12 cellular contexts compared by ENCODE assay signal in genomic region chr1:217029311-217030157, GRCh38.
DNase-seq lines count a peak whose midpoint lies in the region; ATAC-seq and TF ChIP-seq lines count a peak whose summit lies in the region.
"Had no signal": no experiment of that assay in that cellular context is flagged by ENCODE, and none has a peak within 500 bp of the region (broad histone marks: within the 10 kb centered on the region; RNA-seq: fewer than 3 reads in every experiment).

No MANE protein-coding gene starts in this region.

- peak overlapping the region; percentile 72 for H3K27ac ChIP-seq in PC-9
- peak overlapping the region in 3 of 4 donors; percentile 66 to 72 (median 71) for H3K27ac ChIP-seq in esophagus squamous epithelium
- H3K27ac ChIP-seq in ovary: no peak overlapping the region
- no peak overlapping the region for H3K27ac ChIP-seq in CD8-positive, alpha-beta T cell (ENCODE audit: low read depth, low read length)

- no peaks in the 10 kb centered on the region for H3K27me3 Mint-ChIP-seq in CD8-positive, alpha-beta T cell (ENCODE audit: low read depth)
- H3K27me3 Mint-ChIP-seq: activated CD4-positive, alpha-beta T cell treated with anti-CD3 and anti-CD28 coated beads for 36 hours had no signal

- ATAC-seq in omental fat pad (ENCODE audit: low FRiP score): peak; percentile 97
- no peak for ATAC-seq in CD8-positive, alpha-beta T cell
- ATAC-seq in HG03442 (IDR thresholded peaks at IDR 0.05; ENCODE audit: unreplicated experiment): no peak
- ATAC-seq: activated CD4-positive, alpha-beta T cell treated with anti-CD3 and anti-CD28 coated beads for 36 hours had no signal

- no peaks in the 10 kb centered on the region for H3K36me3 ChIP-seq in PC-9 (ENCODE audit: low read depth)
- H3K36me3 ChIP-seq in esophagus squamous epithelium: no peaks in the 10 kb centered on the region
- H3K36me3 ChIP-seq in ovary: no peaks in the 10 kb centered on the region
- no peaks in the 10 kb centered on the region for H3K36me3 ChIP-seq in CD8-positive, alpha-beta T cell (ENCODE audit: insufficient read depth, low read length)

- H3K36me3 Mint-ChIP-seq in CD8-positive, alpha-beta T cell: no peaks in the 10 kb centered on the region
- H3K36me3 Mint-ChIP-seq: brain had no signal

- H3K4me3 Mint-ChIP-seq in CD8-positive, alpha-beta T cell: no peak overlapping the region
- H3K4me3 Mint-ChIP-seq: activated CD4-positive, alpha-beta T cell treated with anti-CD3 and anti-CD28 coated beads for 36 hours; brain had no signal

- no peak for TF ChIP-seq EP300 in ovary (IDR thresholded peaks at IDR 0.05)

- peak overlapping the region; percentile 54 for H3K4me2 ChIP-seq in PC-9

- H3K9me3 ChIP-seq in PC-9 (ENCODE audit: insufficient read depth, low read depth): no peaks in the 10 kb centered on the region
- no peaks in the 10 kb centered on the region for H3K9me3 ChIP-seq in esophagus squamous epithelium
- H3K9me3 ChIP-seq in ovary: no peaks in the 10 kb centered on the region
- no peaks in the 10 kb centered on the region for H3K9me3 ChIP-seq in CD8-positive, alpha-beta T cell (ENCODE audit: low read length)

- no peaks in the 10 kb centered on the region for H4K20me1 ChIP-seq in PC-9 (ENCODE audit: insufficient read depth)

- WGBS in esophagus squamous epithelium, 2 donors: 30 to 33% methylated on average over 12 of the region's 12 CpGs
- 61 to 63% (median 61%) methylated on average over 12 of the region's 12 CpGs for whole genome bisulfite sequencing in ovary, 3 donors

- H3K79me2 ChIP-seq in PC-9 (ENCODE audit: low read depth): no peaks in the 10 kb centered on the region

- H3K4me1 ChIP-seq in PC-9 (replicated peaks; ENCODE audit: insufficient read depth) (peaks cover 20% of the 10 kb centered on the region), esophagus squamous epithelium (peaks cover 4 to 28% (median 7%) of the 10 kb centered on the region in 3 donors), ovary (ENCODE audit: insufficient read depth) (no peaks in the 10 kb centered on the region)
- H3K4me1 ChIP-seq in CD8-positive, alpha-beta T cell (ENCODE audit: insufficient read depth, low read length): no peaks in the 10 kb centered on the region

- peaks cover 9% of the 10 kb centered on the region for H3F3A ChIP-seq in PC-9 (ENCODE audit: insufficient read depth, low read depth)

- no peak overlapping the region for H3K27ac Mint-ChIP-seq in CD8-positive, alpha-beta T cell
- H3K27ac Mint-ChIP-seq: activated CD4-positive, alpha-beta T cell treated with anti-CD3 and anti-CD28 coated beads for 36 hours had no signal

- TF ChIP-seq CTCF in PC-9 (conservative IDR thresholded peaks at IDR 0.05) (no peak), esophagus squamous epithelium (IDR thresholded peaks at IDR 0.05) (no peak), omental fat pad (IDR thresholded peaks at IDR 0.05) (no peak), ovary (IDR thresholded peaks at IDR 0.05) (no peak)
- TF ChIP-seq CTCF in CD8-positive, alpha-beta T cell (IDR thresholded peaks at IDR 0.05): no peak

- no peak for TF ChIP-seq POLR2A in esophagus squamous epithelium (IDR thresholded peaks at IDR 0.05)
- TF ChIP-seq POLR2A in ovary (IDR thresholded peaks at IDR 0.05): no peak

- DNase-seq in AG20443 (ENCODE audit: low spot score) (peak; percentile 11), PC-9 (peak; percentile 37 to 91), esophagus squamous epithelium (lab: John Stamatoyannopoulos, UW) (no peak), omental fat pad (ENCODE audit: low spot score) (no peak), ovary (no peak), RPMI8226 (no peak)
- no peak for DNase-seq in CD8-positive, alpha-beta T cell
- DNase-seq: activated CD4-positive, alpha-beta T cell treated with anti-CD3 and anti-CD28 coated beads for 36 hours; DMS79 treated with DMSO at 0.1 percent for 48 hours; NCI-H526 treated with DMSO at 0.1 percent for 48 hours had no signal

- peak overlapping the region; percentile 31 for H3K4me3 ChIP-seq in PC-9
- H3K4me3 ChIP-seq in esophagus squamous epithelium: no peak overlapping the region
- H3K4me3 ChIP-seq in ovary: no peak overlapping the region
- H3K4me3 ChIP-seq in CD8-positive, alpha-beta T cell (ENCODE audit: low read depth, low read length): no peak overlapping the region

- no peaks in the 10 kb centered on the region for H3K4me1 Mint-ChIP-seq in CD8-positive, alpha-beta T cell (ENCODE audit: low read depth)
- H3K4me1 Mint-ChIP-seq: activated CD4-positive, alpha-beta T cell treated with anti-CD3 and anti-CD28 coated beads for 36 hours had no signal

- H3K27me3 ChIP-seq in PC-9 (ENCODE audit: insufficient read depth, low read depth) (no peaks in the 10 kb centered on the region), esophagus squamous epithelium (no peaks in the 10 kb centered on the region), ovary (no peaks in the 10 kb centered on the region)
- no peaks in the 10 kb centered on the region for H3K27me3 ChIP-seq in CD8-positive, alpha-beta T cell (ENCODE audit: insufficient read depth, low read length)

- H3K9me3 Mint-ChIP-seq in CD8-positive, alpha-beta T cell: peaks cover 2% of the 10 kb centered on the region
- H3K9me3 Mint-ChIP-seq: brain had no signal

- BruUV-seq in PC-9 (replicated peaks; lab: Mats Ljungman, UMichigan): no TSS peak

- intact Hi-C loops in PC-9 (cut with micrococcal nuclease; ENCODE audit: unreplicated experiment) (no loop called here), esophagus squamous epithelium (cut with DNase I) (no loop called here), ovary (cut with DNase I) (no loop called here)
- intact Hi-C loops in CD8-positive, alpha-beta T cell (cut with DNase I, micrococcal nuclease): no loop called here

- POLR2A ChIA-PET in PC-9 (lab: Charles Lee; ENCODE audit: unreplicated experiment): no interaction called here
- POLR2A ChIA-PET in CD8-positive, alpha-beta T cell (lab: Charles Lee): no interaction called here

- no peaks in the 10 kb centered on the region for H3K9me2 ChIP-seq in PC-9 (ENCODE audit: insufficient read depth)

- peak overlapping the region; percentile 67 for H2AFZ ChIP-seq in PC-9

- CTCF ChIA-PET in PC-9 (lab: Charles Lee): no interaction called here
- CTCF ChIA-PET in CD8-positive, alpha-beta T cell (lab: Charles Lee): no interaction called here

Comparison
In these comparisons a context has a peak if more than half of its experiments do, and no peak if none do; other contexts are left out.
1. DNase-seq: peak in AG20443 (single experiment) and PC-9 (2 of 2); none in esophagus squamous epithelium (single experiment), omental fat pad (single experiment), ovary (0 of 5), CD8-positive, alpha-beta T cell (0 of 7) and RPMI8226 (single experiment).
2. H3K27ac ChIP-seq: peak in PC-9 (single experiment) and esophagus squamous epithelium (3 of 4); none in ovary (0 of 2) and CD8-positive, alpha-beta T cell (single experiment).